Comparison of ENCODE assay signal across 29 cellular contexts in the genomic region with DNA sequence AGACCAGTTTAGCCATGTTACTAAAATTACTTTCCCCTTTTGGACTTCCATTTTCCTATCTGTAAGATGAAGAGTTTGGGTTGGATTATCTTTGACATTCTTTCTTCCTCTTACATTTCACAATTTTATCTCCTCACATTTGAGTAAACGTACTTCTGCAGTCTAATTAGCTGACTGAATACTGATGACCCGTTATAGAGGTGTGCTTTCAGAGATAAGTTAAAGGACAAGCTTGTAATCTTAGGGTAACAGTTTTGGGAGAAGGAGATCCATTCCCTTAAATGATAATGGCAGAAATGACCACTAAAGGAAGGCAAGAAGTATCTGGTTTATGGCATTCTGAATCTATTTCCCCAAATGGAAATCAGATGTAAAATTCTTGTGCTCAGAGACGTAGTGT.
"Had no signal": no experiment of that assay in that cellular context is flagged by ENCODE, and none has a peak within 500 bp of the region (broad histone marks: within the 10 kb centered on the region; RNA-seq: fewer than 3 reads in every experiment).

No MANE protein-coding gene starts in this region.

- DNase-seq: stimulated activated CD4-positive, alpha-beta T cell treated with anti-CD3 and anti-CD28 coated beads, Interleukin-2, amount 100 ng/mL, for 48 hours; stimulated activated CD4-positive, alpha-beta T cell treated with anti-CD3 and anti-CD28 coated beads, Interleukin-4, amount 100 ng/mL, for 1 hour; stimulated activated CD4-positive, alpha-beta T cell treated with anti-CD3 and anti-CD28 coated beads, Interleukin-4, amount 100 ng/mL, for 24 hours; stimulated activated CD4-positive, alpha-beta T cell treated with anti-CD3 and anti-CD28 coated beads, Interleukin-4, amount 100 ng/mL, for 4 hours; stimulated activated CD8-positive, alpha-beta memory T cell treated with anti-CD3 and anti-CD28 coated beads, Interleukin-4, amount 100 ng/mL, for 48 hours; stimulated activated naive B cell treated with anti-CD40 and anti-IgM and Interleukin-4, amounts not matched to agents 10 μg/mL and 1 μg/mL and 100 μg/mL, for 72 hours; stimulated activated naive CD4-positive, alpha-beta T cell; stimulated activated naive CD4-positive, alpha-beta T cell treated with Interleukin-2 at 50 U/mL for 16 hours; stimulated activated naive CD8-positive, alpha-beta T cell treated with anti-CD3 and anti-CD28 coated beads, Interleukin-15, amount 100 ng/mL, for 72 hours; stimulated activated naive CD8-positive, alpha-beta T cell treated with anti-CD3 and anti-CD28 coated beads, Interleukin-15, Interleukin-2, amounts not matched to agents 100 U/mL and 50 U/mL, for 24 hours; stomach; substantia nigra; testis; thyroid gland; tibial artery; transverse colon; trophoblast cell; upper lobe of right lung; uterus had no signal

- H3K36me3 Mint-ChIP-seq: stimulated activated effector memory CD8-positive, alpha-beta T cell treated with anti-CD3 and anti-CD28 coated beads, Interleukin-12 subunit alpha, Interleukin-12 subunit beta, amount 100 ng/mL, for 72 hours; stimulated activated memory B cell treated with anti-CD40 and anti-IgM and Interleukin-4, amounts not matched to agents 10 μg/mL and 1 μg/mL and 100 μg/mL, for 72 hours; stimulated activated naive B cell treated with anti-CD40 and anti-IgM and Interleukin-4, amounts not matched to agents 10 μg/mL and 1 μg/mL and 100 μg/mL, for 72 hours; type B pancreatic cell had no signal

- H3K9me3 ChIP-seq: stomach, suprapubic skin, testis, thoracic aorta, thyroid gland, tibial artery, tibial nerve, transverse colon, upper lobe of left lung, upper lobe of right lung, uterus, vagina had no signal

- H3K27ac ChIP-seq: stomach, suprapubic skin, testis, thoracic aorta, thyroid gland, tibial artery, tibial nerve, transverse colon, upper lobe of left lung, upper lobe of right lung, uterus, vagina had no signal

- H3K4me1 ChIP-seq: stomach, suprapubic skin, testis, thyroid gland, tibial artery, tibial nerve, transverse colon, upper lobe of left lung, upper lobe of right lung, uterus, vagina had no signal

- H3K27me3 ChIP-seq: stomach, suprapubic skin, testis, thyroid gland, tibial artery, tibial nerve, transverse colon, upper lobe of left lung, upper lobe of right lung, uterus, vagina had no signal

- H3K27ac Mint-ChIP-seq: stimulated activated effector memory CD8-positive, alpha-beta T cell treated with anti-CD3 and anti-CD28 coated beads, Interleukin-12 subunit alpha, Interleukin-12 subunit beta, amount 100 ng/mL, for 72 hours; stimulated activated memory B cell treated with anti-CD40 and anti-IgM and Interleukin-4, amounts not matched to agents 10 μg/mL and 1 μg/mL and 100 μg/mL, for 72 hours; stimulated activated naive B cell treated with anti-CD40 and anti-IgM and Interleukin-4, amounts not matched to agents 10 μg/mL and 1 μg/mL and 100 μg/mL, for 72 hours; stimulated activated naive CD8-positive, alpha-beta T cell treated with anti-CD3 and anti-CD28 coated beads, Interleukin-15, amount 100 ng/mL, for 72 hours; stimulated activated naive CD8-positive, alpha-beta T cell treated with anti-CD3 and anti-CD28 coated beads, Interleukin-15, Interleukin-2, amounts not matched to agents 100 ng/mL and 50 ng/mL, for 24 hours; type B pancreatic cell had no signal

- H3K4me3 ChIP-seq: stomach, suprapubic skin, testis, thoracic aorta, thyroid gland, tibial artery, tibial nerve, transverse colon, upper lobe of left lung, upper lobe of right lung, uterus, vagina had no signal

- FAIRE-seq: urothelium cell line had no signal

- H3K9me3 Mint-ChIP-seq: stimulated activated effector memory CD8-positive, alpha-beta T cell treated with anti-CD3 and anti-CD28 coated beads, Interleukin-12 subunit alpha, Interleukin-12 subunit beta, amount 100 ng/mL, for 72 hours; stimulated activated memory B cell treated with anti-CD40 and anti-IgM and Interleukin-4, amounts not matched to agents 10 μg/mL and 1 μg/mL and 100 μg/mL, for 72 hours; stimulated activated naive B cell treated with anti-CD40 and anti-IgM and Interleukin-4, amounts not matched to agents 10 μg/mL and 1 μg/mL and 100 μg/mL, for 72 hours; stimulated activated naive CD8-positive, alpha-beta T cell treated with anti-CD3 and anti-CD28 coated beads, Interleukin-15, amount 100 ng/mL, for 72 hours; stimulated activated naive CD8-positive, alpha-beta T cell treated with anti-CD3 and anti-CD28 coated beads, Interleukin-15, Interleukin-2, amounts not matched to agents 100 ng/mL and 50 ng/mL, for 24 hours had no signal

- H3K4me3 Mint-ChIP-seq: stimulated activated effector memory CD8-positive, alpha-beta T cell treated with anti-CD3 and anti-CD28 coated beads, Interleukin-12 subunit alpha, Interleukin-12 subunit beta, amount 100 ng/mL, for 72 hours; stimulated activated memory B cell treated with anti-CD40 and anti-IgM and Interleukin-4, amounts not matched to agents 10 μg/mL and 1 μg/mL and 100 μg/mL, for 72 hours; stimulated activated naive B cell treated with anti-CD40 and anti-IgM and Interleukin-4, amounts not matched to agents 10 μg/mL and 1 μg/mL and 100 μg/mL, for 72 hours; stimulated activated naive CD8-positive, alpha-beta T cell treated with anti-CD3 and anti-CD28 coated beads, Interleukin-15, amount 100 ng/mL, for 72 hours; stimulated activated naive CD8-positive, alpha-beta T cell treated with anti-CD3 and anti-CD28 coated beads, Interleukin-15, Interleukin-2, amounts not matched to agents 100 ng/mL and 50 ng/mL, for 24 hours; type B pancreatic cell had no signal

- H3K36me3 ChIP-seq: stomach, suprapubic skin, thoracic aorta, thyroid gland, tibial artery, tibial nerve, transverse colon, upper lobe of left lung, upper lobe of right lung, uterus, vagina had no signal

- ATAC-seq: stimulated activated effector memory CD8-positive, alpha-beta T cell treated with anti-CD3 and anti-CD28 coated beads, Interleukin-12 subunit alpha, Interleukin-12 subunit beta, amount 100 ng/mL, for 72 hours; stimulated activated memory B cell treated with anti-CD40 and anti-IgM and Interleukin-4, amounts not matched to agents 10 μg/mL and 1 μg/mL and 100 μg/mL, for 72 hours; stimulated activated naive B cell treated with anti-CD40 and anti-IgM and Interleukin-4, amounts not matched to agents 10 μg/mL and 1 μg/mL and 100 μg/mL, for 72 hours; stimulated activated naive CD8-positive, alpha-beta T cell treated with anti-CD3 and anti-CD28 coated beads, Interleukin-15, amount 100 ng/mL, for 72 hours; stimulated activated naive CD8-positive, alpha-beta T cell treated with anti-CD3 and anti-CD28 coated beads, Interleukin-15, Interleukin-2, amounts not matched to agents 100 U/mL and 50 U/mL, for 24 hours; upper lobe of right lung had no signal

- H3K4me1 Mint-ChIP-seq: stimulated activated effector memory CD8-positive, alpha-beta T cell treated with anti-CD3 and anti-CD28 coated beads, Interleukin-12 subunit alpha, Interleukin-12 subunit beta, amount 100 ng/mL, for 72 hours; stimulated activated memory B cell treated with anti-CD40 and anti-IgM and Interleukin-4, amounts not matched to agents 10 μg/mL and 1 μg/mL and 100 μg/mL, for 72 hours; stimulated activated naive B cell treated with anti-CD40 and anti-IgM and Interleukin-4, amounts not matched to agents 10 μg/mL and 1 μg/mL and 100 μg/mL, for 72 hours; stimulated activated naive CD8-positive, alpha-beta T cell treated with anti-CD3 and anti-CD28 coated beads, Interleukin-15, amount 100 ng/mL, for 72 hours had no signal

- H3K27me3 Mint-ChIP-seq: stimulated activated memory B cell treated with anti-CD40 and anti-IgM and Interleukin-4, amounts not matched to agents 10 μg/mL and 1 μg/mL and 100 μg/mL, for 72 hours; stimulated activated naive B cell treated with anti-CD40 and anti-IgM and Interleukin-4, amounts not matched to agents 10 μg/mL and 1 μg/mL and 100 μg/mL, for 72 hours; stimulated activated naive CD8-positive, alpha-beta T cell treated with anti-CD3 and anti-CD28 coated beads, Interleukin-15, amount 100 ng/mL, for 72 hours; stimulated activated naive CD8-positive, alpha-beta T cell treated with anti-CD3 and anti-CD28 coated beads, Interleukin-15, Interleukin-2, amounts not matched to agents 100 ng/mL and 50 ng/mL, for 24 hours; type B pancreatic cell had no signal
